In the genomic region with DNA sequence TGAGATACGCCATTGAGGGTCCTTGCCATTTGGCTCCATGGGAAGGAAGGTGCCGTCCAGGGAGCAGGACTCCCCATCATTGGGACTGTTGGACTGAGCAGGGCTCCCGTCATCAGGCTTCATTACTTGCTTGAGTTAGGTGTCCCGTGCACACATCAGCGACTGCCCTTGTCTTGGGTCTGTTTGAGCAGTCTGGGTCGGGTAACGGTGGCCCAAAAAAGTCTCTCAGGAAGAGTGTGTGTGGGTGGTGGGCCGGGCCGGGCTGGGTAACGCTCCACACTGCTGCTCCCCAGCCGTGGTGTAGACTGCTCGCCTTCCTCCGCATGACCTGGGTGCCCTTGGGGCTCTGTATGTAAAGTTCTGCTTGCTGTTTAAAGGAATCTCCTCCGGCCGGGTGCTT, we compare ENCODE assay signal across 15 cellular contexts.
DNase-seq lines count a peak whose midpoint lies in the region; ATAC-seq and TF ChIP-seq lines count a peak whose summit lies in the region.
"Had no signal": no experiment of that assay in that cellular context is flagged by ENCODE, and none has a peak within 500 bp of the region (broad histone marks: within the 10 kb centered on the region; RNA-seq: fewer than 3 reads in every experiment).

No MANE protein-coding gene starts in this region.

- H3K9ac ChIP-seq in IMR-90 (ENCODE audit: low read depth, low read length), result no peak overlapping the region
- H3K9ac ChIP-seq in endocrine pancreas (ENCODE audit: control insufficient read depth, insufficient read depth, low read length), result no peak overlapping the region
- H3K9ac ChIP-seq: BLaER1 treated with 17β-estradiol and CSF1 and Interleukin-3, amounts not matched to agents 10 nM and 100 nM had no signal

- H3K4me3 Mint-ChIP-seq in CD4-positive, CD25-positive, alpha-beta regulatory T cell, result no peak overlapping the region
- H3K4me3 Mint-ChIP-seq in activated naive CD8-positive, alpha-beta T cell treated with anti-CD3 and anti-CD28 coated beads for 36 hours, result no peak overlapping the region

- no peak overlapping the region for H4K91ac ChIP-seq in IMR-90 (ENCODE audit: insufficient read depth, low read depth, low read length)

- no peaks in the 10 kb centered on the region for H3K4me1 ChIP-seq in CD4-positive, CD25-positive, alpha-beta regulatory T cell (ENCODE audit: control insufficient read depth, insufficient read depth, low read length, poor library complexity, severe bottlenecking)
- peaks cover 4% of the 10 kb centered on the region for H3K4me1 ChIP-seq in IMR-90 (ENCODE audit: control insufficient read depth, insufficient read depth, low read length)
- H3K4me1 ChIP-seq in endocrine pancreas (ENCODE audit: control insufficient read depth, insufficient read depth, low read length), result no peaks in the 10 kb centered on the region

- no peak overlapping the region for H3K4me3 ChIP-seq in CD4-positive, CD25-positive, alpha-beta regulatory T cell (ENCODE audit: low read depth, low read length)
- H3K4me3 ChIP-seq in IMR-90 (ENCODE audit: insufficient read depth, low read depth, low read length) (no peak overlapping the region), endocrine pancreas (ENCODE audit: control insufficient read depth, insufficient read depth, low read length) (peak overlapping the region; percentile 66)
- H3K4me3 ChIP-seq: BLaER1 treated with 17β-estradiol and CSF1 and Interleukin-3, amounts not matched to agents 10 nM and 100 nM had no signal

- no peak overlapping the region for H3K56ac ChIP-seq in IMR-90 (ENCODE audit: extremely low read depth, insufficient read depth, low read length)

- H3K27ac ChIP-seq in CD4-positive, CD25-positive, alpha-beta regulatory T cell (ENCODE audit: insufficient read depth, low read length, poor library complexity, severe bottlenecking), result no peak overlapping the region
- no peak overlapping the region for H3K27ac ChIP-seq in IMR-90 (ENCODE audit: insufficient read depth, low read length)
- H3K27ac ChIP-seq: BLaER1 treated with 17β-estradiol and CSF1 and Interleukin-3, amounts not matched to agents 10 nM and 100 nM; HL-60 had no signal

- in situ Hi-C loops in IMR-90 (cut with MboI; ENCODE audit: low sequenced_read_pairs), result no loop called here

- H4K8ac ChIP-seq in IMR-90 (ENCODE audit: low read depth in 2 of 2, low read length in 2 of 2), result no peak overlapping the region

- ATAC-seq in CD4-positive, CD25-positive, alpha-beta regulatory T cell (ENCODE audit: low read depth in 2 of 2), result no peak
- ATAC-seq in IMR-90 (ENCODE audit: low read depth) (no peak), HG02759 (IDR thresholded peaks at IDR 0.05; ENCODE audit: unreplicated experiment) (no peak), GM18907 (IDR thresholded peaks at IDR 0.05; ENCODE audit: unreplicated experiment) (no peak)

- H3K9me3 ChIP-seq in CD4-positive, CD25-positive, alpha-beta regulatory T cell (ENCODE audit: control insufficient read depth in 2 of 2, low read length in 2 of 2), result no peaks in the 10 kb centered on the region
- no peaks in the 10 kb centered on the region for H3K9me3 ChIP-seq in IMR-90 (ENCODE audit: control insufficient read depth, insufficient read depth, low read length)
- H3K9me3 ChIP-seq in endocrine pancreas (ENCODE audit: control insufficient read depth, low read length), result no peaks in the 10 kb centered on the region
- H3K9me3 ChIP-seq: BLaER1 treated with 17β-estradiol and CSF1 and Interleukin-3, amounts not matched to agents 10 nM and 100 nM had no signal

- no peaks in the 10 kb centered on the region for H3K9me3 Mint-ChIP-seq in CD4-positive, CD25-positive, alpha-beta regulatory T cell
- H3K9me3 Mint-ChIP-seq in activated naive CD8-positive, alpha-beta T cell treated with anti-CD3 and anti-CD28 coated beads for 36 hours, result no peaks in the 10 kb centered on the region
- H3K9me3 Mint-ChIP-seq: CD8-positive, alpha-beta memory T cell had no signal

- no peaks in the 10 kb centered on the region for H3K27me3 Mint-ChIP-seq in CD4-positive, CD25-positive, alpha-beta regulatory T cell
- H3K27me3 Mint-ChIP-seq in activated naive CD8-positive, alpha-beta T cell treated with anti-CD3 and anti-CD28 coated beads for 36 hours, result no peaks in the 10 kb centered on the region
- H3K27me3 Mint-ChIP-seq: CD8-positive, alpha-beta memory T cell had no signal

- no peak overlapping the region for H3K4ac ChIP-seq in IMR-90 (ENCODE audit: low read depth, low read length)

- peaks cover 25% of the 10 kb centered on the region for H3K36me3 Mint-ChIP-seq in CD4-positive, CD25-positive, alpha-beta regulatory T cell
- H3K36me3 Mint-ChIP-seq in activated naive CD8-positive, alpha-beta T cell treated with anti-CD3 and anti-CD28 coated beads for 36 hours, result peaks cover 6% of the 10 kb centered on the region

- CTCF ChIA-PET in IMR-90 (lab: Yijun Ruan, JAX), result no interaction called here

- H3K27me3 ChIP-seq in CD4-positive, CD25-positive, alpha-beta regulatory T cell (ENCODE audit: control insufficient read depth, insufficient read depth, low read length), result no peaks in the 10 kb centered on the region
- H3K27me3 ChIP-seq in IMR-90 (ENCODE audit: control insufficient read depth, insufficient read depth, low read length) (no peaks in the 10 kb centered on the region), endocrine pancreas (ENCODE audit: control insufficient read depth, insufficient read depth, low read length) (no peaks in the 10 kb centered on the region)
- H3K27me3 ChIP-seq: BLaER1 treated with 17β-estradiol and CSF1 and Interleukin-3, amounts not matched to agents 10 nM and 100 nM had no signal

- peak overlapping the region in 2 of 3 donors; percentile 12 to 45 for H3K27ac Mint-ChIP-seq in CD4-positive, CD25-positive, alpha-beta regulatory T cell
- no peak overlapping the region for H3K27ac Mint-ChIP-seq in activated naive CD8-positive, alpha-beta T cell treated with anti-CD3 and anti-CD28 coated beads for 36 hours

- intact Hi-C loops in IMR-90 (cut with micrococcal nuclease), result no loop called here
- intact Hi-C loops in posterior vena cava (cut with DNase I), result no loop called here

- H4K5ac ChIP-seq in IMR-90 (ENCODE audit: low read depth, low read length), result no peak overlapping the region

- DNase-seq in CD4-positive, CD25-positive, alpha-beta regulatory T cell, result no peak
- DNase-seq in IMR-90 (no peak), posterior vena cava (ENCODE audit: low spot score) (peak; percentile 61), NCI-H524 treated with DMSO at 0.1 percent for 48 hours (lab: John Stamatoyannopoulos, UW) (no peak)
- no peak for DNase-seq in activated naive CD8-positive, alpha-beta T cell treated with anti-CD3 and anti-CD28 coated beads for 36 hours
- DNase-seq: CD8-positive, alpha-beta memory T cell; DMS53; NCI-H1694 treated with DMSO at 0.1 percent for 48 hours; NCI-H748 treated with DMSO at 0.1 percent for 48 hours; RPMI8226 had no signal

- no peak overlapping the region for H2AFZ ChIP-seq in IMR-90 (replicated peaks; ENCODE audit: low read length, poor library complexity)

- no TSS peak for BruUV-seq in IMR-90 (replicated peaks; lab: Mats Ljungman, UMichigan)

- H3K18ac ChIP-seq in IMR-90 (ENCODE audit: low read depth, low read length), result no peak overlapping the region

- no peaks in the 10 kb centered on the region; a peak in 1 of 4 replicates for H3K79me1 ChIP-seq in IMR-90 (ENCODE audit: low read depth in 1 of 2, low read length in 2 of 2)

- no peak for TF ChIP-seq RAD21 in IMR-90 (IDR thresholded peaks at IDR 0.05; ENCODE audit: low read length)

- no peak overlapping the region for H2BK5ac ChIP-seq in IMR-90 (ENCODE audit: low read depth, low read length, poor library complexity, severe bottlenecking)

- POLR2A ChIA-PET in IMR-90 (lab: Charles Lee; ENCODE audit: unreplicated experiment), result no interaction called here

- no peaks in the 10 kb centered on the region; the same call in 1 of the 2 replicates for H4K20me1 ChIP-seq in IMR-90 (ENCODE audit: insufficient read depth, low read length)

- peaks cover 16% of the 10 kb centered on the region for H3K36me3 ChIP-seq in CD4-positive, CD25-positive, alpha-beta regulatory T cell (ENCODE audit: control insufficient read depth, insufficient read depth, low read length)
- peaks cover 3% of the 10 kb centered on the region; the same call in 1 of the 2 replicates for H3K36me3 ChIP-seq in IMR-90 (ENCODE audit: control insufficient read depth, insufficient read depth, low read length)
- no peaks in the 10 kb centered on the region for H3K36me3 ChIP-seq in endocrine pancreas (ENCODE audit: control insufficient read depth, insufficient read depth, low read length)

- dilution Hi-C loops in IMR-90 (cut with HindIII; ENCODE audit: low sequenced_read_pairs, unreplicated experiment), result no loop called here

- H2BK20ac ChIP-seq in IMR-90 (ENCODE audit: low read depth, low read length), result no peak overlapping the region

- peaks cover 0 to 13% (median 7%) of the 10 kb centered on the region in 4 donors for H3K4me1 Mint-ChIP-seq in CD4-positive, CD25-positive, alpha-beta regulatory T cell
- peaks cover 3% of the 10 kb centered on the region for H3K4me1 Mint-ChIP-seq in activated naive CD8-positive, alpha-beta T cell treated with anti-CD3 and anti-CD28 coated beads for 36 hours

- H3K14ac ChIP-seq in IMR-90 (replicated peaks; ENCODE audit: low read depth, low read length), result no peak overlapping the region

- H2AK5ac ChIP-seq in IMR-90 (ENCODE audit: low read depth, low read length), result no peak overlapping the region

- no peak for TF ChIP-seq POLR2A in IMR-90 (IDR thresholded peaks at IDR 0.05; ENCODE audit: low read depth, low read length)

- no peak overlapping the region for H2BK120ac ChIP-seq in IMR-90 (ENCODE audit: low read depth, low read length)

- H2BK15ac ChIP-seq in IMR-90 (ENCODE audit: low read depth, low read length), result no peak overlapping the region

- no peak overlapping the region for H3K23ac ChIP-seq in IMR-90 (ENCODE audit: low read depth, low read length)

- no peak overlapping the region for H3K4me2 ChIP-seq in IMR-90 (ENCODE audit: low read depth, low read length)
- H3K4me2 ChIP-seq: BLaER1 treated with 17β-estradiol and CSF1 and Interleukin-3, amounts not matched to agents 10 nM and 100 nM had no signal

- H2AK9ac ChIP-seq in IMR-90 (replicated peaks; ENCODE audit: low read depth, low read length, poor library complexity), result peak overlapping the region; percentile 57

- WGBS in IMR-90 (ENCODE audit: extremely low coverage in 2 of 2, insufficient read length in 1 of 2), 2 experiments, result 100% methylated on average over 1 of the region's 15 CpGs; no CpG with 5 or more reads in 1 of the 2 experiments

- TF ChIP-seq CTCF in IMR-90 (conservative IDR thresholded peaks at IDR 0.05; ENCODE audit: low read depth, low read length), result no peak

- peaks cover 14% of the 10 kb centered on the region for H3K9me1 ChIP-seq in IMR-90 (ENCODE audit: insufficient read depth, low read length)

TF ChIP-seq in IMR-90, 13 proteins besides CTCF, POLR2A, EP300 and RAD21 (continues in another document):
- TF ChIP-seq FOS (IDR thresholded peaks at IDR 0.05; ENCODE audit: low read depth, low read length) (no peak), SMC3 (IDR thresholded peaks at IDR 0.05; ENCODE audit: low read depth, low read length) (no peak), MAZ (IDR thresholded peaks at IDR 0.05; ENCODE audit: borderline replicate concordance, low read depth, low read length) (no peak)
